9 cellular contexts compared by ENCODE assay signal in genomic region chr7:115476666-115477065, GRCh38.
A peak's percentile ranks its signal among the peaks of the same experiment; 100 is the strongest.
DNase-seq lines count a peak whose midpoint lies in the region; ATAC-seq lines count a peak whose summit lies in the region.
"Had no signal": no experiment of that assay in that cellular context is flagged by ENCODE, and none has a peak within 500 bp of the region (broad histone marks: within the 10 kb centered on the region; RNA-seq: fewer than 3 reads in every experiment).

No MANE protein-coding gene starts in this region.

- H3K4me1 Mint-ChIP-seq in IgD-negative memory B cell (peaks cover 5 to 8% (median 6%) of the 10 kb centered on the region in 3 donors), naive B cell (peaks cover 7 to 22% (median 15%) of the 10 kb centered on the region in 3 donors)
- peaks cover 13% of the 10 kb centered on the region for H3K4me1 Mint-ChIP-seq in central memory CD8-positive, alpha-beta T cell

- DNase-seq in AG20443 (ENCODE audit: low spot score): peak; percentile 11
- DNase-seq in central memory CD8-positive, alpha-beta T cell (ENCODE audit: low spot score in 2 of 2): no peak
- DNase-seq in naive B cell: no peak
- no peak for DNase-seq in OCI-M2 (lab: John Stamatoyannopoulos, UW; ENCODE audit: unreplicated experiment)
- DNase-seq in middle frontal gyrus (ENCODE audit: extremely low spot score, low spot score): no peak
- DNase-seq: activated CD4-positive, CD25-positive, alpha-beta regulatory T cell had no signal

- H3K27me3 Mint-ChIP-seq in IgD-negative memory B cell: peaks cover 28% of the 10 kb centered on the region
- H3K27me3 Mint-ChIP-seq in central memory CD8-positive, alpha-beta T cell: peaks cover 65% of the 10 kb centered on the region
- H3K27me3 Mint-ChIP-seq in naive B cell: peaks cover 34 to 52% (median 35%) of the 10 kb centered on the region in 3 donors

- peak; percentile 21 for ATAC-seq in central memory CD8-positive, alpha-beta T cell (replicated peaks; ENCODE audit: extremely low read depth, poor library complexity, severe bottlenecking)
- ATAC-seq in naive B cell (ENCODE audit: low read depth in 2 of 2) (peak; percentile 48 to 59), HG02884 (IDR thresholded peaks at IDR 0.05; ENCODE audit: unreplicated experiment) (no peak), GM21447 (IDR thresholded peaks at IDR 0.05; ENCODE audit: unreplicated experiment) (no peak)

- H3K4me3 Mint-ChIP-seq in IgD-negative memory B cell: peak overlapping the region; percentile 21 to 87 (median 66)
- H3K4me3 Mint-ChIP-seq in central memory CD8-positive, alpha-beta T cell: peak overlapping the region; percentile 59
- peak overlapping the region; percentile 58 to 90 (median 84) for H3K4me3 Mint-ChIP-seq in naive B cell

- H3K27ac Mint-ChIP-seq in IgD-negative memory B cell: no peak overlapping the region
- no peak overlapping the region for H3K27ac Mint-ChIP-seq in central memory CD8-positive, alpha-beta T cell (ENCODE audit: low read depth)
- H3K27ac Mint-ChIP-seq in naive B cell: no peak overlapping the region

- H3K36me3 Mint-ChIP-seq in IgD-negative memory B cell (no peaks in the 10 kb centered on the region), naive B cell (no peaks in the 10 kb centered on the region)
- peaks cover 2% of the 10 kb centered on the region for H3K36me3 Mint-ChIP-seq in central memory CD8-positive, alpha-beta T cell (ENCODE audit: insufficient read depth)

- no peaks in the 10 kb centered on the region for H3K9me3 Mint-ChIP-seq in IgD-negative memory B cell
- H3K9me3 Mint-ChIP-seq in central memory CD8-positive, alpha-beta T cell: no peaks in the 10 kb centered on the region
- peaks cover 0 to 4% (median 0%) of the 10 kb centered on the region in 7 donors for H3K9me3 Mint-ChIP-seq in naive B cell

Comparison
In these comparisons a context has a peak if more than half of its experiments do, and no peak if none do; other contexts are left out.
1. ATAC-seq: peak in central memory CD8-positive, alpha-beta T cell (single experiment) and naive B cell (2 of 2); none in HG02884 (single experiment) and GM21447 (single experiment).
2. Peak in every context shown above with its lines, with median percentiles within 50 percentile points of each other: H3K4me3 Mint-ChIP-seq.